In genomic region chr20:46219920-46220319, GRCh38 we compare ENCODE assay signal across 28 cellular contexts.
"Had no signal": no experiment of that assay in that cellular context is flagged by ENCODE, and none has a peak within 500 bp of the region (broad histone marks: within the 10 kb centered on the region; RNA-seq: fewer than 3 reads in every experiment).

No MANE protein-coding gene starts in this region.

- H3K27me3 Mint-ChIP-seq: activated CD4-positive, alpha-beta memory T cell treated with anti-CD3 and anti-CD28 coated beads for 36 hours had no signal

- DNase-seq: activated CD4-positive, alpha-beta memory T cell treated with anti-CD3 and anti-CD28 coated beads for 36 hours; activated CD4-positive, alpha-beta T cell treated with anti-CD3 and anti-CD28 coated beads, Interleukin-2, amount 10 ng/mL, durations not matched to agents 24 days and 14 days; activated CD8-positive, alpha-beta memory T cell treated with anti-CD3 and anti-CD28 coated beads, Interleukin-2, amount 50 U/mL, for 4 hours; activated effector memory CD4-positive, alpha-beta T cell treated with anti-CD3 and anti-CD28 coated beads, Interleukin-2, amount 50 U/mL, for 16 hours; activated naive CD4-positive, alpha-beta T cell treated with anti-CD3 and anti-CD28 coated beads for 36 hours; activated naive CD8-positive, alpha-beta T cell treated with anti-CD3 and anti-CD28 coated beads for 36 hours; activated T-cell treated with anti-CD3 and anti-CD28 coated beads, Interleukin-2, amount 50 U/mL, for 1 hour; adrenal gland; body of pancreas; cerebellar nuclear complex; colonic mucosa; effector memory CD4-positive, alpha-beta T cell; erythroblast; heart left ventricle; immature natural killer cell; kidney; midbrain; naive thymus-derived CD8-positive, alpha-beta T cell; sigmoid colon; small intestine; stimulated activated CD4-positive, alpha-beta T cell treated with anti-CD3 and anti-CD28 coated beads, Interleukin-4, amount 100 ng/mL, for 4 hours; stimulated activated CD8-positive, alpha-beta memory T cell treated with anti-CD3 and anti-CD28 coated beads, Interleukin-4, amount 100 ng/mL, for 48 hours had no signal

- H3K4me3 Mint-ChIP-seq: activated CD4-positive, alpha-beta memory T cell treated with anti-CD3 and anti-CD28 coated beads for 36 hours; activated CD4-positive, alpha-beta T cell treated with anti-CD3 and anti-CD28 coated beads, Interleukin-2, amount 10 ng/mL, durations not matched to agents 24 days and 14 days; activated naive CD4-positive, alpha-beta T cell treated with anti-CD3 and anti-CD28 coated beads for 36 hours; activated naive CD8-positive, alpha-beta T cell treated with anti-CD3 and anti-CD28 coated beads for 36 hours; activated T-helper 1 cell treated with anti-CD3 and anti-CD28 coated beads, Interleukin-12 subunit alpha, Interleukin-12 subunit beta, Interleukin-2, Interleukin-4 antibody, amounts not matched to agents 30 ng/mL and 10 ng/mL and 1 ng/mL, durations not matched to agents 14 hours and 24 hours and 36 hours; immature natural killer cell; naive thymus-derived CD8-positive, alpha-beta T cell; stimulated activated memory B cell treated with anti-CD40 and anti-IgM and Interleukin-4, amounts not matched to agents 10 μg/mL and 1 μg/mL and 100 μg/mL, for 72 hours had no signal

- H3K4me1 ChIP-seq: body of pancreas, colonic mucosa had no signal

- H3K9me3 ChIP-seq: adrenal gland, body of pancreas, colonic mucosa, heart left ventricle, sigmoid colon, tibial nerve had no signal

- H3K36me3 ChIP-seq: adrenal gland, cardiac muscle cell, colonic mucosa, heart left ventricle, sigmoid colon, tibial nerve had no signal

- H3K27ac Mint-ChIP-seq: activated CD4-positive, alpha-beta memory T cell treated with anti-CD3 and anti-CD28 coated beads for 36 hours; activated CD4-positive, alpha-beta T cell treated with anti-CD3 and anti-CD28 coated beads, Interleukin-2, amount 10 ng/mL, durations not matched to agents 24 days and 14 days; activated naive CD4-positive, alpha-beta T cell treated with anti-CD3 and anti-CD28 coated beads for 36 hours; activated naive CD8-positive, alpha-beta T cell treated with anti-CD3 and anti-CD28 coated beads for 36 hours; activated T-helper 1 cell treated with anti-CD3 and anti-CD28 coated beads, Interleukin-12 subunit alpha, Interleukin-12 subunit beta, Interleukin-2, Interleukin-4 antibody, amounts not matched to agents 30 ng/mL and 10 ng/mL and 1 ng/mL, durations not matched to agents 14 hours and 24 hours and 36 hours; immature natural killer cell; naive thymus-derived CD8-positive, alpha-beta T cell; stimulated activated memory B cell treated with anti-CD40 and anti-IgM and Interleukin-4, amounts not matched to agents 10 μg/mL and 1 μg/mL and 100 μg/mL, for 72 hours had no signal

- H3K4me1 Mint-ChIP-seq: activated CD4-positive, alpha-beta T cell treated with anti-CD3 and anti-CD28 coated beads, Interleukin-2, amount 10 ng/mL, durations not matched to agents 24 days and 14 days; activated naive CD8-positive, alpha-beta T cell treated with anti-CD3 and anti-CD28 coated beads for 36 hours; immature natural killer cell; naive thymus-derived CD8-positive, alpha-beta T cell; stimulated activated memory B cell treated with anti-CD40 and anti-IgM and Interleukin-4, amounts not matched to agents 10 μg/mL and 1 μg/mL and 100 μg/mL, for 72 hours had no signal

- H3K27ac ChIP-seq: body of pancreas, colonic mucosa, sigmoid colon, tibial nerve, VCaP had no signal

- ATAC-seq: activated CD4-positive, CD25-positive, alpha-beta regulatory T cell treated with anti-CD3 and anti-CD28 coated beads, Interleukin-2, amount 50 U/mL, for 24 hours; naive thymus-derived CD8-positive, alpha-beta T cell had no signal

- H3K4me3 ChIP-seq: adrenal gland, body of pancreas, cardiac muscle cell, colonic mucosa, heart left ventricle, sigmoid colon, tibial nerve had no signal

- H3K27me3 ChIP-seq: adrenal gland, body of pancreas, cardiac muscle cell, colonic mucosa had no signal

- H3K36me3 Mint-ChIP-seq: activated CD4-positive, alpha-beta memory T cell treated with anti-CD3 and anti-CD28 coated beads for 36 hours; activated naive CD8-positive, alpha-beta T cell treated with anti-CD3 and anti-CD28 coated beads for 36 hours; immature natural killer cell; naive thymus-derived CD8-positive, alpha-beta T cell; stimulated activated memory B cell treated with anti-CD40 and anti-IgM and Interleukin-4, amounts not matched to agents 10 μg/mL and 1 μg/mL and 100 μg/mL, for 72 hours had no signal

- H3K9me3 Mint-ChIP-seq: activated CD4-positive, alpha-beta memory T cell treated with anti-CD3 and anti-CD28 coated beads for 36 hours; activated CD4-positive, alpha-beta T cell treated with anti-CD3 and anti-CD28 coated beads, Interleukin-2, amount 10 ng/mL, durations not matched to agents 24 days and 14 days; activated naive CD4-positive, alpha-beta T cell treated with anti-CD3 and anti-CD28 coated beads for 36 hours; activated naive CD8-positive, alpha-beta T cell treated with anti-CD3 and anti-CD28 coated beads for 36 hours; activated T-helper 1 cell treated with anti-CD3 and anti-CD28 coated beads, Interleukin-12 subunit alpha, Interleukin-12 subunit beta, Interleukin-2, Interleukin-4 antibody, amounts not matched to agents 30 ng/mL and 10 ng/mL and 1 ng/mL, durations not matched to agents 14 hours and 24 hours and 36 hours; immature natural killer cell; naive thymus-derived CD8-positive, alpha-beta T cell; stimulated activated memory B cell treated with anti-CD40 and anti-IgM and Interleukin-4, amounts not matched to agents 10 μg/mL and 1 μg/mL and 100 μg/mL, for 72 hours had no signal
